In genomic region chr3:197749315-197749600, GRCh38 we compare ENCODE assay signal across 7 cellular contexts.
A peak's percentile ranks its signal among the peaks of the same experiment; 100 is the strongest.
DNase-seq lines count a peak whose midpoint lies in the region; ATAC-seq and TF ChIP-seq lines count a peak whose summit lies in the region.

No MANE protein-coding gene starts in this region.

- no peaks in the 10 kb centered on the region for H3K9me3 ChIP-seq in stomach smooth muscle (ENCODE audit: control insufficient read depth in 2 of 2, low read length in 2 of 2)

- H3K36me3 ChIP-seq in stomach smooth muscle (ENCODE audit: control insufficient read depth in 2 of 2, insufficient read depth in 2 of 2, low read length in 2 of 2), result no peaks in the 10 kb centered on the region

- peak overlapping the region; percentile 91 for H3K4me3 ChIP-seq in GM08714 (ENCODE audit: low read length)
- H3K4me3 ChIP-seq in stomach smooth muscle (ENCODE audit: low read length in 2 of 2), result peak overlapping the region; percentile 68 to 89

- H3K4me3 Mint-ChIP-seq in T-helper 1 cell treated with Interleukin-12 subunit alpha and Interleukin-12 subunit beta and Interleukin-4 antibody, amounts not matched to agents 30 μg/mL and 1 μg/mL, for 36 hours, result peak overlapping the region; percentile 97
- peak overlapping the region; percentile 93 for H3K4me3 Mint-ChIP-seq in memory B cell

- peaks cover 32% of the 10 kb centered on the region for H3K4me1 Mint-ChIP-seq in T-helper 1 cell treated with Interleukin-12 subunit alpha and Interleukin-12 subunit beta and Interleukin-4 antibody, amounts not matched to agents 30 μg/mL and 1 μg/mL, for 36 hours (ENCODE audit: low read depth)
- H3K4me1 Mint-ChIP-seq in memory B cell, result peaks cover 26% of the 10 kb centered on the region

- H3K27ac ChIP-seq in stomach smooth muscle (ENCODE audit: low read length), result peak overlapping the region; percentile 89

- no peak for TF ChIP-seq RAD21 in Ishikawa (IDR thresholded peaks at IDR 0.05; ENCODE audit: low read depth)

- ATAC-seq in GM21723 (IDR thresholded peaks at IDR 0.05; ENCODE audit: unreplicated experiment) (peak; percentile 43), memory B cell (ENCODE audit: low read depth) (peak; percentile 52)

- peak overlapping the region; percentile 61 to 87 for H3K9ac ChIP-seq in stomach smooth muscle (ENCODE audit: low read length in 2 of 2)

- no peaks in the 10 kb centered on the region for H3K36me3 Mint-ChIP-seq in T-helper 1 cell treated with Interleukin-12 subunit alpha and Interleukin-12 subunit beta and Interleukin-4 antibody, amounts not matched to agents 30 μg/mL and 1 μg/mL, for 36 hours (ENCODE audit: low read depth)
- H3K36me3 Mint-ChIP-seq in memory B cell, result no peaks in the 10 kb centered on the region

- H3K27me3 ChIP-seq in stomach smooth muscle (ENCODE audit: control insufficient read depth in 1 of 2, insufficient read depth in 2 of 2, low read length in 2 of 2), result no peaks in the 10 kb centered on the region

- peaks cover 7% of the 10 kb centered on the region for H3K27me3 Mint-ChIP-seq in T-helper 1 cell treated with Interleukin-12 subunit alpha and Interleukin-12 subunit beta and Interleukin-4 antibody, amounts not matched to agents 30 μg/mL and 1 μg/mL, for 36 hours (ENCODE audit: low read depth)
- H3K27me3 Mint-ChIP-seq in memory B cell, result no peaks in the 10 kb centered on the region

- DNase-seq in dedifferentiated amniotic fluid mesenchymal stem cell (ENCODE audit: extremely low spot score), result peak; percentile 31
- no peak for DNase-seq in memory B cell (ENCODE audit: low spot score in 2 of 2)

- H3K27ac Mint-ChIP-seq in T-helper 1 cell treated with Interleukin-12 subunit alpha and Interleukin-12 subunit beta and Interleukin-4 antibody, amounts not matched to agents 30 μg/mL and 1 μg/mL, for 36 hours, result peak overlapping the region; percentile 93
- H3K27ac Mint-ChIP-seq in memory B cell, result peak overlapping the region; percentile 94

- peaks cover 18% of the 10 kb centered on the region for H3K4me1 ChIP-seq in stomach smooth muscle (ENCODE audit: control insufficient read depth, insufficient read depth, low read length)

- TF ChIP-seq EP300 in Ishikawa (IDR thresholded peaks at IDR 0.05; ENCODE audit: borderline replicate concordance), result no peak

- H3K9me3 Mint-ChIP-seq in T-helper 1 cell treated with Interleukin-12 subunit alpha and Interleukin-12 subunit beta and Interleukin-4 antibody, amounts not matched to agents 30 μg/mL and 1 μg/mL, for 36 hours, result no peaks in the 10 kb centered on the region
- no peaks in the 10 kb centered on the region for H3K9me3 Mint-ChIP-seq in memory B cell

TF ChIP-seq in Ishikawa, 13 proteins besides CTCF, POLR2A, EP300 and RAD21:
- TF ChIP-seq CREB1 (IDR thresholded peaks at IDR 0.05; ENCODE audit: low read depth) (0 out of 2 replicates have a peak, but pooled peaks have one; percentile 20), REST (IDR thresholded peaks at IDR 0.05; ENCODE audit: low read depth) (no peak)
